ENCODE assay signal across 14 cellular contexts in genomic region chr6:125819927-125820326, GRCh38.
"Had no signal": no experiment of that assay in that cellular context is flagged by ENCODE, and none has a peak within 500 bp of the region (broad histone marks: within the 10 kb centered on the region; RNA-seq: fewer than 3 reads in every experiment).

No MANE protein-coding gene starts in this region.

- DNase-seq: activated CD4-positive, alpha-beta T cell treated with anti-CD3 and anti-CD28 coated beads, Interleukin-2, amount 50 U/mL, for 1 hour; activated CD4-positive, CD25-positive, alpha-beta regulatory T cell; activated CD8-positive, alpha-beta memory T cell treated with anti-CD3 and anti-CD28 coated beads for 24 hours; activated naive CD4-positive, alpha-beta T cell treated with Interleukin-2 at 50 U/mL for 16 hours; aorta; mammary epithelial cell; stimulated activated CD4-positive, alpha-beta T cell treated with anti-CD3 and anti-CD28 coated beads, Interleukin-2, amount 100 ng/mL, for 48 hours; stimulated activated naive CD4-positive, alpha-beta T cell treated with Interleukin-2 at 50 U/mL for 16 hours; T-helper 2 cell; testis had no signal

- FAIRE-seq: keratinocyte had no signal

- H3K27me3 Mint-ChIP-seq: activated T-helper 17 cell treated with anti-CD3 and anti-CD28 coated beads, Interleukin-2, amount 50 U/mL, for 72 hours had no signal

- H3K4me3 ChIP-seq: esophagus muscularis mucosa, testis had no signal

- H2AFZ ChIP-seq: parathyroid adenoma had no signal

- H3K9me3 ChIP-seq: esophagus muscularis mucosa, testis had no signal

- H3K27ac Mint-ChIP-seq: activated T-helper 17 cell treated with anti-CD3 and anti-CD28 coated beads, Interleukin-2, amount 50 U/mL, for 72 hours had no signal

- H3K27me3 ChIP-seq: esophagus muscularis mucosa, testis had no signal

- H3K9ac ChIP-seq: parathyroid adenoma had no signal

- H3K79me2 ChIP-seq: parathyroid adenoma had no signal

- ATAC-seq: activated T-helper 17 cell treated with anti-CD3 and anti-CD28 coated beads, Interleukin-2, amount 50 U/mL, for 72 hours had no signal

- H3K27ac ChIP-seq: parathyroid adenoma, testis had no signal

- H3K9me3 Mint-ChIP-seq: activated T-helper 17 cell treated with anti-CD3 and anti-CD28 coated beads, Interleukin-2, amount 50 U/mL, for 72 hours had no signal

- H3K4me3 Mint-ChIP-seq: activated T-helper 17 cell treated with anti-CD3 and anti-CD28 coated beads, Interleukin-2, amount 50 U/mL, for 72 hours had no signal
